Comparison of ENCODE assay signal across 8 cellular contexts in genomic region chr17:1683489-1683888, GRCh38. TPM values are rescaled to one million over a fixed set of nuclear protein-coding genes. Genes with fewer than 3 reads are reported as not detected.
DNase-seq lines count a peak whose midpoint lies in the region; ATAC-seq and TF ChIP-seq lines count a peak whose summit lies in the region.

No MANE protein-coding gene starts in this region.

- H3K27ac ChIP-seq in HCT116 (ENCODE audit: low read depth, low read length) (no peak overlapping the region), skeletal muscle tissue (ENCODE audit: low read depth, low read length) (peak overlapping the region; percentile 95)

- H3K4me1 ChIP-seq in HCT116 (ENCODE audit: control insufficient read depth in 1 of 2, insufficient read depth in 2 of 2, low read length in 2 of 2) (peaks cover 16 to 27% of the 10 kb centered on the region in 2 experiments), skeletal muscle tissue (ENCODE audit: control insufficient read depth in 3 of 3, insufficient read depth in 3 of 3, low read length in 3 of 3) (peaks cover 18 to 25% (median 21%) of the 10 kb centered on the region in 3 donors)

- peak overlapping the region; percentile 99 for H3K4me3 Mint-ChIP-seq in T-helper 17 cell

- intact Hi-C loops in HCT116 (cut with micrococcal nuclease): no loop called here

- DNase-seq in HCT116 (ENCODE audit: low read depth, low spot score) (no peak), T-helper 17 cell (no peak), fibroblast of villous mesenchyme (ENCODE audit: low read depth) (no peak), DMS79 treated with DMSO at 0.1 percent for 48 hours (lab: John Stamatoyannopoulos, UW) (no peak), NCI-H146 (lab: John Stamatoyannopoulos, UW) (no peak), NCI-H748 treated with DMSO at 0.1 percent for 48 hours (lab: John Stamatoyannopoulos, UW) (no peak)

- peaks cover 58% of the 10 kb centered on the region for H3K79me2 ChIP-seq in HCT116 (ENCODE audit: insufficient read depth, low read length)

- no peaks in the 10 kb centered on the region for H3K27me3 Mint-ChIP-seq in T-helper 17 cell

- POLR2A ChIA-PET in HCT116 (lab: Charles Lee): interaction anchor here (1.2 kb wide), 1 partner anchor 34 kb away, joined by 4 read pairs; no protein-coding TSS in a partner anchor

- peak overlapping the region; percentile 97 for H3K27ac Mint-ChIP-seq in T-helper 17 cell

- H3K4me2 ChIP-seq in HCT116 (ENCODE audit: low read length): peak overlapping the region; percentile 96

- H3K9ac ChIP-seq in HCT116 (ENCODE audit: low read length) (peak overlapping the region; percentile 75), skeletal muscle tissue (ENCODE audit: low read depth in 1 of 3, low read length in 3 of 3) (peak overlapping the region; percentile 93 to 99 (median 96))

- RAD21 ChIA-PET in HCT116 (lab: Charles Lee; ENCODE audit: low non-redundant PET in 1 of 2, low total read pairs in 2 of 2, uncharacterized antibody in 2 of 2, unreplicated experiment in 2 of 2): interaction anchor here in 1 of 2 experiments (1.2 kb wide), 1 partner anchor 33 kb away, joined by 4 read pairs; no protein-coding TSS in a partner anchor

- no peaks in the 10 kb centered on the region for H3K9me2 ChIP-seq in HCT116 (ENCODE audit: insufficient read depth)

- no peaks in the 10 kb centered on the region for H3K9me3 ChIP-seq in HCT116 (ENCODE audit: control insufficient read depth in 1 of 2, insufficient read depth in 1 of 2, low read depth in 1 of 2, low read length in 2 of 2)
- H3K9me3 ChIP-seq in T-helper 17 cell (ENCODE audit: control insufficient read depth, low read length, poor library complexity, severe bottlenecking): no peaks in the 10 kb centered on the region
- no peaks in the 10 kb centered on the region for H3K9me3 ChIP-seq in skeletal muscle tissue (ENCODE audit: control insufficient read depth in 3 of 3, low read length in 3 of 3)

- TF ChIP-seq POLR2A in HCT116 (IDR thresholded peaks at IDR 0.05; ENCODE audit: borderline replicate concordance, extremely low read depth, insufficient read depth, insufficient read length): no peak

- TF ChIP-seq RAD21 in HCT116 (IDR thresholded peaks at IDR 0.05; ENCODE audit: low read depth): no peak

- H3K4me3 ChIP-seq in HCT116 (replicated peaks in 1 of 2; ENCODE audit: low read depth in 1 of 2, low read length in 2 of 2) (peak overlapping the region; percentile 83 to 85), fibroblast of villous mesenchyme (ENCODE audit: low read depth, low read length) (peak overlapping the region; percentile 78), skeletal muscle tissue (ENCODE audit: low read length in 3 of 3) (peak overlapping the region; percentile 87 to 91 (median 88))

- H3K4me1 Mint-ChIP-seq in T-helper 17 cell: peaks cover 35% of the 10 kb centered on the region

- BruUV-seq in HCT116 (replicated peaks; lab: Mats Ljungman, UMichigan): TSS peak; percentile 40

- no peak for TF ChIP-seq CTCF in HCT116 (IDR thresholded peaks at IDR 0.05 in 2 of 3, conservative IDR thresholded peaks at IDR 0.05 in 1 of 3; ENCODE audit: borderline replicate concordance in 1 of 3, insufficient read depth in 1 of 3, low read depth in 2 of 3, low read length in 2 of 3)
- TF ChIP-seq CTCF in fibroblast of villous mesenchyme (IDR thresholded peaks at IDR 0.05; ENCODE audit: insufficient read depth, low read depth, low read length): no peak

- H3K36me3 Mint-ChIP-seq in T-helper 17 cell (ENCODE audit: low read depth): peaks cover 17% of the 10 kb centered on the region

- CTCF ChIA-PET in HCT116 (lab: Charles Lee): interaction anchor here (1.2 to 1.3 kb wide), 2 partner anchors 14 to 35 kb away, joined by 4 to 6 read pairs; no protein-coding TSS in a partner anchor

- ATAC-seq in HCT116: no peak
- no peak for ATAC-seq in T-helper 17 cell
- no peak for ATAC-seq in HG02885 (IDR thresholded peaks at IDR 0.05; ENCODE audit: poor library complexity, unreplicated experiment)

- H2AFZ ChIP-seq in HCT116 (ENCODE audit: low read depth, low read length, poor library complexity, severe bottlenecking): no peak overlapping the region

- H3K36me3 ChIP-seq in HCT116 (ENCODE audit: control insufficient read depth in 1 of 2, insufficient read depth in 2 of 2, low read length in 2 of 2): peaks cover 38 to 50% of the 10 kb centered on the region in 2 experiments
- peaks cover 43 to 47% (median 47%) of the 10 kb centered on the region in 3 donors for H3K36me3 ChIP-seq in skeletal muscle tissue (ENCODE audit: control insufficient read depth in 3 of 3, insufficient read depth in 3 of 3, low read length in 3 of 3)

- H3K27me3 ChIP-seq in HCT116 (ENCODE audit: insufficient read depth, low read length) (no peaks in the 10 kb centered on the region), skeletal muscle tissue (ENCODE audit: control insufficient read depth in 3 of 3, insufficient read depth in 3 of 3, low read length in 3 of 3) (no peaks in the 10 kb centered on the region)

- peaks cover 8% of the 10 kb centered on the region; the same call in 1 of the 2 replicates for H4K20me1 ChIP-seq in HCT116 (ENCODE audit: insufficient read depth)

TF ChIP-seq in HCT116, 20 proteins besides CTCF, POLR2A, EP300 and RAD21:
- no peak for TF ChIP-seq EZH2phosphoT487 (IDR thresholded peaks at IDR 0.05; ENCODE audit: borderline replicate concordance)
- TF ChIP-seq CBX3 (IDR thresholded peaks at IDR 0.05; ENCODE audit: low read depth): no peak
- no peak for TF ChIP-seq POLR2AphosphoS5 (IDR thresholded peaks at IDR 0.05; ENCODE audit: low read depth, low read length)
- no peak for TF ChIP-seq FOSL1 (IDR thresholded peaks at IDR 0.05; ENCODE audit: low read depth)
- no peak for TF ChIP-seq JUND (IDR thresholded peaks at IDR 0.05)
TF ChIP-seq in HCT116: peak in this region for 0.

RNA-seq across cellular contexts. Expression of gene PRPF8, which starts 1.2 kb away (rescaled TPM):
- 386 TPM for total RNA-seq in HCT116 (2021; ENCODE audit: unreplicated experiment)
- polyA plus RNA-seq in HCT116 (2012): 284 and 382 TPM in 2 replicates
- total RNA-seq in T-helper 17 cell: 100 to 1,000 TPM; 451 to 472 TPM
- total RNA-seq in fibroblast of villous mesenchyme: 107 and 117 TPM in 2 replicates
- total RNA-seq in skeletal muscle tissue: 96.0 TPM

RNA-seq across cellular contexts. Expression of gene TLCD2, which starts 26.7 kb away (rescaled TPM):
- 1.8 TPM for total RNA-seq in HCT116 (2021; ENCODE audit: unreplicated experiment)
- 1.5 and 1.9 TPM in 2 replicates for polyA plus RNA-seq in HCT116 (2012)
- 1 to 10 TPM in 1 of 2 donors, under 1 TPM in 1; 0.26 to 1.4 TPM for total RNA-seq in T-helper 17 cell
- 3.5 and 3.9 TPM in 2 replicates for total RNA-seq in fibroblast of villous mesenchyme
- total RNA-seq in skeletal muscle tissue: 2.1 TPM

RNA-seq across cellular contexts. Expression of gene RILP, which starts 33.8 kb away (rescaled TPM):
- total RNA-seq in HCT116 (2021; ENCODE audit: unreplicated experiment) (11.6 TPM), T-helper 17 cell (1 to 10 TPM; 2.3 to 3.0 TPM), fibroblast of villous mesenchyme (7.4 and 9.1 TPM in 2 replicates), skeletal muscle tissue (9.9 TPM)
- 10.8 and 13.4 TPM in 2 replicates for polyA plus RNA-seq in HCT116 (2012)

RNA-seq across cellular contexts. Expression of gene SCARF1, which starts 38.0 kb away (rescaled TPM):
- 2.2 TPM for total RNA-seq in HCT116 (2021; ENCODE audit: unreplicated experiment)
- polyA plus RNA-seq in HCT116 (2012): 0.96 and 1.2 TPM in 2 replicates
- 1 to 10 TPM; 1.6 to 2.3 TPM for total RNA-seq in T-helper 17 cell
- 0.64 and 1.3 TPM in 2 replicates for total RNA-seq in fibroblast of villous mesenchyme
- 5.7 TPM for total RNA-seq in skeletal muscle tissue

RNA-seq across cellular contexts. Expression of gene WDR81, which starts 41.0 kb away (rescaled TPM):
- total RNA-seq in HCT116 (2021; ENCODE audit: unreplicated experiment) (17.3 TPM), T-helper 17 cell (10 to 100 TPM; 38.2 to 41.2 TPM), fibroblast of villous mesenchyme (26.8 and 34.5 TPM in 2 replicates), skeletal muscle tissue (10.4 TPM)
- polyA plus RNA-seq in HCT116 (2012): 10.1 and 10.8 TPM in 2 replicates
